Comparison of ENCODE assay signal across 9 cellular contexts in the genomic region with DNA sequence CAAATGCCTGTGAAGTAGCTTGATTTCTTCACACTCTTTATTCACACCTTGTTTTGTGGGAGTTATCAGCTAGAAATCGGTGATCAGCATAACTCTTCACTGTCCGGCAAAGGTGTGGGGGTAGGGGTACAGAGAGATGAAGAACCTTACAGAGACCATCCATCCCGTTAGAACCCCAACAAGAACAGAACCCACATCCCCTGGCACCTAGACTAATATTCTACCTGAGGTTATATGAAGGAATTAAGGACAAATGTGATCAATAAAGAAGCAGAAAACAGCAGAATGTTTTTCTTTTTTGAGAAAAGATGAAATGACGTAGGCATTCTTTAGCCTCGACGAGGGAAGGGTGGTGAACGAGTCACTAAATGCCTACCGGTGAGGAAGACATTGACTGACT.
"Had no signal": no experiment of that assay in that cellular context is flagged by ENCODE, and none has a peak within 500 bp of the region (broad histone marks: within the 10 kb centered on the region; RNA-seq: fewer than 3 reads in every experiment).

No MANE protein-coding gene starts in this region.

- H3K4me1 ChIP-seq: HAP-1 had no signal

- FAIRE-seq: H1, HepG2 had no signal

- H3K27me3 Mint-ChIP-seq: IgD-negative memory B cell had no signal

- H3K4me3 ChIP-seq: GM23338, HAP-1 had no signal

- H3K9me3 ChIP-seq: HAP-1 had no signal

- H3K27ac Mint-ChIP-seq: GM23338 had no signal

- H3K27ac ChIP-seq: HL-60 had no signal

- H3K4me3 Mint-ChIP-seq: GM23338, IgD-negative memory B cell had no signal

- H3K9me3 Mint-ChIP-seq: IgD-negative memory B cell had no signal

- H3K36me3 ChIP-seq: HAP-1 had no signal

- ATAC-seq: GM23338, HCT116, HepG2 had no signal

- DNase-seq: H7, KBM-7 had no signal
